Comparison of ENCODE assay signal across 21 cellular contexts in the genomic region with DNA sequence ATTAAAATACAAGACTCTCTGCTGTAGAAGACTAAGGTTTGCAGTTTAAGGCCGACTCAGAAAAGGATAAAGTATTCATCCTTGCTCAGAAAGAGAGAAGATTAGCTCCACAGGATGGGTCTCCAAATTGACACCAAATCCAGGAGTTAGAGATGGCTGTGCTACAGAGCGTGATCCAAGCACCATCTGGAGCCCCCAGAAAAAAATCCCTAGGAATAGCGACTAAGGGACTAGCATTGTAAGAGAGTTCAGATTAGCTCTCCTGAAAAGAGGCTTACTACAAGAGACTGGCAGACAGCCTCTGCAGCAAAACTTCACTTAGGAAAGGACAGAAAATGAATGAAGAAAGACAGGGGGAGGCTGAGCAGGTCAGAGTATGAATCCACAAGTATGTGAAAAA.
"Had no signal": no experiment of that assay in that cellular context is flagged by ENCODE, and none has a peak within 500 bp of the region (broad histone marks: within the 10 kb centered on the region; RNA-seq: fewer than 3 reads in every experiment).

No MANE protein-coding gene starts in this region.

- H3K36me3 ChIP-seq: sigmoid colon, transverse colon, uterus had no signal

- H3K9me3 ChIP-seq: body of pancreas, sigmoid colon, transverse colon, uterus had no signal

- DNase-seq: activated CD4-positive, alpha-beta T cell treated with anti-CD3 and anti-CD28 coated beads, Interleukin-2, amount 10 ng/mL, durations not matched to agents 7 days and 5 days; activated CD4-positive, CD25-positive, alpha-beta regulatory T cell treated with anti-CD3 and anti-CD28 coated beads, Interleukin-2, amount 50 U/mL, for 72 hours; activated CD8-positive, alpha-beta memory T cell treated with anti-CD3 and anti-CD28 coated beads, Interleukin-2, amount 10 ng/mL, durations not matched to agents 7 days and 5 days; activated effector memory CD4-positive, alpha-beta T cell treated with anti-CD3 and anti-CD28 coated beads, Interleukin-2, amount 50 U/mL, for 16 hours; activated T-cell treated with anti-CD3 and anti-CD28 coated beads for 4 hours; anterior cingulate cortex; effector memory CD4-positive, alpha-beta T cell; foreskin melanocyte; sigmoid colon; stimulated activated CD4-positive, alpha-beta T cell treated with anti-CD3 and anti-CD28 coated beads, Interleukin-15, amount 100 ng/mL, for 24 hours; stimulated activated naive B cell treated with anti-CD40 and anti-IgM and Interleukin-4, amounts not matched to agents 10 μg/mL and 1 μg/mL and 100 μg/mL, for 72 hours; T-helper 9 cell; transverse colon; uterus had no signal

- H3K4me1 ChIP-seq: uterus had no signal

- H3K9me3 Mint-ChIP-seq: activated CD4-positive, alpha-beta T cell treated with anti-CD3 and anti-CD28 coated beads, Interleukin-2, amount 10 ng/mL, durations not matched to agents 7 days and 5 days; activated CD8-positive, alpha-beta T cell treated with anti-CD3 and anti-CD28 coated beads for 36 hours; activated naive CD4-positive, alpha-beta T cell treated with anti-CD3 and anti-CD28 coated beads, Interleukin-2, amount 50 U/mL, for 24 hours; stimulated activated naive B cell treated with anti-CD40 and anti-IgM and Interleukin-4, amounts not matched to agents 10 μg/mL and 1 μg/mL and 100 μg/mL, for 72 hours had no signal

- H3K27ac Mint-ChIP-seq: activated CD4-positive, alpha-beta T cell treated with anti-CD3 and anti-CD28 coated beads, Interleukin-2, amount 10 ng/mL, durations not matched to agents 7 days and 5 days; activated CD8-positive, alpha-beta memory T cell treated with anti-CD3 and anti-CD28 coated beads, Interleukin-2, amount 10 ng/mL, durations not matched to agents 7 days and 5 days; activated CD8-positive, alpha-beta T cell treated with anti-CD3 and anti-CD28 coated beads for 36 hours; activated naive CD4-positive, alpha-beta T cell treated with anti-CD3 and anti-CD28 coated beads, Interleukin-2, amount 50 U/mL, for 24 hours had no signal

- H3K4me3 ChIP-seq: body of pancreas, lung, sigmoid colon, smooth muscle cell, transverse colon, uterus had no signal

- H3K27ac ChIP-seq: body of pancreas, sigmoid colon, transverse colon, uterus had no signal

- H3K4me3 Mint-ChIP-seq: activated CD4-positive, alpha-beta T cell treated with anti-CD3 and anti-CD28 coated beads, Interleukin-2, amount 10 ng/mL, durations not matched to agents 7 days and 5 days; activated CD8-positive, alpha-beta memory T cell treated with anti-CD3 and anti-CD28 coated beads, Interleukin-2, amount 10 ng/mL, durations not matched to agents 7 days and 5 days; activated CD8-positive, alpha-beta T cell treated with anti-CD3 and anti-CD28 coated beads for 36 hours; activated naive CD4-positive, alpha-beta T cell treated with anti-CD3 and anti-CD28 coated beads, Interleukin-2, amount 50 U/mL, for 24 hours; stimulated activated naive B cell treated with anti-CD40 and anti-IgM and Interleukin-4, amounts not matched to agents 10 μg/mL and 1 μg/mL and 100 μg/mL, for 72 hours had no signal

- ATAC-seq: activated CD8-positive, alpha-beta memory T cell treated with anti-CD3 and anti-CD28 coated beads, Interleukin-2, amount 10 ng/mL, durations not matched to agents 7 days and 5 days; activated CD8-positive, alpha-beta T cell treated with anti-CD3 and anti-CD28 coated beads for 36 hours; body of pancreas; esophagus mucosa; left lobe of liver; stimulated activated naive B cell treated with anti-CD40 and anti-IgM and Interleukin-4, amounts not matched to agents 10 μg/mL and 1 μg/mL and 100 μg/mL, for 72 hours had no signal

- H3K27me3 Mint-ChIP-seq: activated CD4-positive, alpha-beta T cell treated with anti-CD3 and anti-CD28 coated beads, Interleukin-2, amount 10 ng/mL, durations not matched to agents 7 days and 5 days; activated CD8-positive, alpha-beta memory T cell treated with anti-CD3 and anti-CD28 coated beads, Interleukin-2, amount 10 ng/mL, durations not matched to agents 7 days and 5 days; activated CD8-positive, alpha-beta T cell treated with anti-CD3 and anti-CD28 coated beads for 36 hours; activated naive CD4-positive, alpha-beta T cell treated with anti-CD3 and anti-CD28 coated beads, Interleukin-2, amount 50 U/mL, for 24 hours; stimulated activated naive B cell treated with anti-CD40 and anti-IgM and Interleukin-4, amounts not matched to agents 10 μg/mL and 1 μg/mL and 100 μg/mL, for 72 hours had no signal

- H3K27me3 ChIP-seq: body of pancreas, sigmoid colon, transverse colon, uterus had no signal
